Comparison of ENCODE assay signal across 8 cellular contexts in the genomic region with DNA sequence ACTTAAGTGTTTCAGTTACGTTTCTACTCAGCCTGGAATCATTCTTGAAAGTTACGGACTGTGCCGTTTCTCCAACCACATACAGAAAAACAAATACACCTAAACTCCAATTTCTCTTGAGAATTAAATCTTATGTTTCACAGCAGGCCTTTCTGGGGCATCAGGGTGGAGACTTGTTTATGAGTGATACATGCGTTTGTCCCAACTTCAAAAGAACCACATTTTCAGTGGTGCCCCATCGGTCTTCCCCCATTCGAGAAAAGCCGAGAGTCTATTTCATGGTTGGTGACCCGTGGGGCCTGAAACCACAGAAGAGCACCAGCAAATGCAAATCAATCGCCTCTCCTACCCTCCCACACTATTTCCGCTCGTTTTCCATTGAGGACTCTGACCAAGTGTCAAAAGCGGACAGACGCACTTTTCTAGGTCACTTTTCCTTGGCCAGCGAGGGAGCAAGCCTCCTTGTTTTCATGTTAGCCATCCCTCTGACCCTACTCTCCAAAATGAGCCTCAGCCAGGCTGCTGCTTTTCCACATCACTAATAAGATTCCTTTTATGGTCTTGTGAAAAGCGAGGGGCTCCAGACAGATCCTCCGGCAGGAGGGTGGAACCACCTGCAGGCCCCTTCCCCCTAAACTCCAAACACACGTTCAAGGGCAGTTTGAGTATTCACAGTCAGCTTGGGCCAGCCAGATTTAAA. TPM values are rescaled to one million over a fixed set of nuclear protein-coding genes. Genes with fewer than 3 reads are reported as not detected.
A peak's percentile ranks its signal among the peaks of the same experiment; 100 is the strongest.
DNase-seq lines count a peak whose midpoint lies in the region; ATAC-seq, FAIRE-seq and TF ChIP-seq lines count a peak whose summit lies in the region.

No MANE protein-coding gene starts in this region.

- no peak for TF ChIP-seq POLR2A in H54 (IDR thresholded peaks at IDR 0.05; ENCODE audit: low read depth, low read length)

- no peaks in the 10 kb centered on the region for H3K27me3 ChIP-seq in liver (ENCODE audit: control insufficient read depth in 4 of 4, insufficient read depth in 4 of 4, low read length in 3 of 4)

- H3K36me3 ChIP-seq in liver (ENCODE audit: control insufficient read depth in 4 of 4, insufficient read depth in 3 of 4, low read depth in 1 of 4, low read length in 3 of 4) = no peaks in the 10 kb centered on the region

- 68% methylated on average over 17 of the region's 17 CpGs for WGBS in liver

- DNase-seq in WTC11 (ENCODE audit: low spot score) (no peak), LoVo (ENCODE audit: low spot score) (no peak), GOT3 (lab: John Stamatoyannopoulos, UW) (no peak), H54 (ENCODE audit: insufficient read length, low spot score) (no peak)
- no peak for DNase-seq in activated CD8-positive, alpha-beta memory T cell treated with anti-CD3 and anti-CD28 coated beads for 24 hours

- H3K4me1 Mint-ChIP-seq in WTC11 = peaks cover 66% of the 10 kb centered on the region

- TF ChIP-seq RAD21 in liver (IDR thresholded peaks at IDR 0.05) = no peak

- no peak overlapping the region for H3K9ac ChIP-seq in liver (ENCODE audit: low read depth in 1 of 2, low read length in 2 of 2)

- H3K4me3 Mint-ChIP-seq in WTC11 = peak overlapping the region; percentile 87

- H3K27me3 Mint-ChIP-seq in WTC11 (ENCODE audit: low read depth) = no peaks in the 10 kb centered on the region

- FAIRE-seq in H54 (lab: Jason Lieb, UNC) = no peak

- peak overlapping the region; percentile 78 for H3K27ac Mint-ChIP-seq in WTC11

- peaks cover 3 to 29% (median 7%) of the 10 kb centered on the region in 4 donors for H3K4me1 ChIP-seq in liver (ENCODE audit: control insufficient read depth in 4 of 4, insufficient read depth in 4 of 4, low read length in 3 of 4)

- peaks cover 17% of the 10 kb centered on the region for H3K36me3 Mint-ChIP-seq in WTC11

- no peaks in the 10 kb centered on the region for H3K9me3 Mint-ChIP-seq in WTC11

- POLR2A ChIA-PET in WTC11 (lab: Charles Lee) = interaction anchor here (1.4 kb wide), 2 partner anchors 21 to 33 kb away, joined by 4 to 7 read pairs; no protein-coding TSS in a partner anchor

- no peak overlapping the region for H3K4me3 ChIP-seq in liver (ENCODE audit: low read depth in 1 of 3, low read length in 3 of 3)

- TF ChIP-seq CTCF in WTC11 (IDR thresholded peaks at IDR 0.05) (no peak), liver (IDR thresholded peaks at IDR 0.05; ENCODE audit: low read depth, low read length, missing input control) (no peak)

- no peaks in the 10 kb centered on the region for H3K9me3 ChIP-seq in liver (ENCODE audit: control insufficient read depth in 4 of 4, low read length in 3 of 4)

- CTCF ChIA-PET in WTC11 (lab: Charles Lee) = interaction anchor here (0.7 to 2.4 kb wide), 17 partner anchors 12 to 604 kb away, joined by 3 to 14 read pairs (median 4); no protein-coding TSS in a partner anchor

- ATAC-seq in GM19025 (IDR thresholded peaks at IDR 0.05; ENCODE audit: low read depth, unreplicated experiment) (peak; percentile 22), HG03039 (IDR thresholded peaks at IDR 0.05; ENCODE audit: unreplicated experiment) (peak; percentile 33), WTC11 (no peak)

- peak overlapping the region; percentile 27 to 90 for H3K27ac ChIP-seq in liver (ENCODE audit: low read depth in 1 of 2, low read length in 2 of 2)

TF ChIP-seq in WTC11, 78 proteins besides CTCF, POLR2A, EP300 and RAD21 (continues in another document):
- TF ChIP-seq SMAD3 (CRISPR knock-in tag; IDR thresholded peaks at IDR 0.05; ENCODE audit: borderline replicate concordance) = no peak
- no peak for TF ChIP-seq ARID4B (CRISPR knock-in tag; IDR thresholded peaks at IDR 0.05; ENCODE audit: borderline replicate concordance)

TF ChIP-seq in liver, 16 proteins besides CTCF, POLR2A, EP300 and RAD21:
- no peak for TF ChIP-seq ATF3 (IDR thresholded peaks at IDR 0.05)
- no peak for TF ChIP-seq HNF4G (IDR thresholded peaks at IDR 0.05)
- TF ChIP-seq JUND (IDR thresholded peaks at IDR 0.05) = no peak
- no peak for TF ChIP-seq TAF1 (conservative IDR thresholded peaks at IDR 0.05)
- no peak for TF ChIP-seq MAX (IDR thresholded peaks at IDR 0.05)
- no peak for TF ChIP-seq FOXA2 (IDR thresholded peaks at IDR 0.05)
- no peak for TF ChIP-seq YY1 (IDR thresholded peaks at IDR 0.05)
- no peak for TF ChIP-seq REST (IDR thresholded peaks at IDR 0.05)
- TF ChIP-seq FOXA1 (IDR thresholded peaks at IDR 0.05) = no peak
- no peak for TF ChIP-seq SP1 (IDR thresholded peaks at IDR 0.05)
- TF ChIP-seq GABPA (IDR thresholded peaks at IDR 0.05 in 1 of 2, conservative IDR thresholded peaks at IDR 0.05 in 1 of 2) = no peak
- no peak for TF ChIP-seq HNF4A (conservative IDR thresholded peaks at IDR 0.05)

RNA-seq across cellular contexts. Expression of gene JAG1, which starts 3.1 kb away (rescaled TPM):
- total RNA-seq in WTC11 (2021) (38.3 to 45.2 TPM (median 41.6 TPM) in 3 replicates), liver (10 to 100 TPM in 1 of 2 donors, 1 to 10 TPM in 1; 6.3 to 16.6 TPM)
- 1 to 10 TPM; 1.8 to 3.0 TPM for polyA plus RNA-seq in liver
